In genomic region chr19:17556995-17557394, GRCh38 we compare ENCODE assay signal across 8 cellular contexts. TPM values are rescaled to one million over a fixed set of nuclear protein-coding genes. Genes with fewer than 3 reads are reported as not detected.
A peak's percentile ranks its signal among the peaks of the same experiment; 100 is the strongest.
DNase-seq lines count a peak whose midpoint lies in the region; ATAC-seq and TF ChIP-seq lines count a peak whose summit lies in the region.

No MANE protein-coding gene starts in this region.

- intact Hi-C loops in mammary epithelial cell (cut with micrococcal nuclease): no loop called here

- H3K36me3 Mint-ChIP-seq in naive thymus-derived CD8-positive, alpha-beta T cell: peaks cover 0 to 31% (median 10%) of the 10 kb centered on the region in 3 donors

- H3K9me3 ChIP-seq in BLaER1: no peaks in the 10 kb centered on the region
- no peaks in the 10 kb centered on the region for H3K9me3 ChIP-seq in Karpas-422 (ENCODE audit: low read length)
- H3K9me3 ChIP-seq in mammary epithelial cell (replicated peaks; ENCODE audit: insufficient read depth, low read length): no peaks in the 10 kb centered on the region

- H3K4me3 Mint-ChIP-seq in naive thymus-derived CD8-positive, alpha-beta T cell: peak overlapping the region; percentile 62 to 88 (median 82)

- 89% methylated on average over 7 of the region's 7 CpGs for WGBS in mammary epithelial cell (ENCODE audit: low coverage, missing lambda C conversion rate)

- H3K27me3 Mint-ChIP-seq in naive thymus-derived CD8-positive, alpha-beta T cell: no peaks in the 10 kb centered on the region

- no peaks in the 10 kb centered on the region for H3K9me3 Mint-ChIP-seq in naive thymus-derived CD8-positive, alpha-beta T cell

- H3K9ac ChIP-seq in BLaER1 (peak overlapping the region; percentile 95), Karpas-422 (ENCODE audit: low read length) (peak overlapping the region; percentile 86), mammary epithelial cell (ENCODE audit: insufficient read depth, low read length) (no peak overlapping the region)

- H3K9me2 ChIP-seq in Karpas-422 (replicated peaks; ENCODE audit: insufficient read depth, low read length): no peaks in the 10 kb centered on the region

- H3K27me3 ChIP-seq in BLaER1 (no peaks in the 10 kb centered on the region), Karpas-422 (ENCODE audit: low read length) (no peaks in the 10 kb centered on the region), mammary epithelial cell (ENCODE audit: insufficient read depth, low read length) (no peaks in the 10 kb centered on the region)

- POLR2A ChIA-PET in naive thymus-derived CD8-positive, alpha-beta T cell (lab: Charles Lee): interaction anchor here (1.3 to 2.3 kb wide), 3 partner anchors 34 to 56 kb away, joined by 3 to 12 read pairs (median 6); partner anchors contain the start of gene PGLS

- in situ Hi-C loops in mammary epithelial cell (cut with MboI; ENCODE audit: low sequenced_read_pairs in 2 of 2): no loop called here

- H3K79me2 ChIP-seq in Karpas-422 (ENCODE audit: low read length): peaks cover 20% of the 10 kb centered on the region
- peaks cover 41% of the 10 kb centered on the region for H3K79me2 ChIP-seq in mammary epithelial cell (ENCODE audit: insufficient read depth, low read length)

- dilution Hi-C loops in mammary epithelial cell (cut with HindIII; ENCODE audit: low sequenced_read_pairs): loop anchor here (5.0 kb wide), 1 partner anchor 35 kb away; no protein-coding TSS in a partner anchor

- H3K27ac ChIP-seq in BLaER1: peak overlapping the region; percentile 94; the same call in 1 of the 2 replicates
- no peak overlapping the region for H3K27ac ChIP-seq in Karpas-422 (ENCODE audit: low read length)
- no peak overlapping the region for H3K27ac ChIP-seq in mammary epithelial cell (ENCODE audit: insufficient read depth, low read depth, low read length)

- H3K27ac Mint-ChIP-seq in naive thymus-derived CD8-positive, alpha-beta T cell: peak overlapping the region in 2 of 10 donors; percentile 51 to 55

- H3K4me2 ChIP-seq in BLaER1 (peak overlapping the region; percentile 87), Karpas-422 (ENCODE audit: low read depth, low read length, poor library complexity, severe bottlenecking) (peak overlapping the region; percentile 71), mammary epithelial cell (ENCODE audit: insufficient read depth, low read depth, low read length) (peak overlapping the region; percentile 83)

- H3K36me3 ChIP-seq in BLaER1 (peaks cover 50% of the 10 kb centered on the region), Karpas-422 (ENCODE audit: insufficient read depth, low read length) (no peaks in the 10 kb centered on the region; the same call in 1 of the 2 replicates), mammary epithelial cell (ENCODE audit: insufficient read depth, low read length) (peaks cover 5% of the 10 kb centered on the region)

- TF ChIP-seq CTCF in mammary epithelial cell (conservative IDR thresholded peaks at IDR 0.05 in 1 of 2, IDR thresholded peaks at IDR 0.05 in 1 of 2; ENCODE audit: extremely low read depth in 1 of 2, insufficient read depth in 1 of 2, low read depth in 1 of 2, low read length in 2 of 2): no peak

- peaks cover 40% of the 10 kb centered on the region for H4K20me1 ChIP-seq in BLaER1
- H4K20me1 ChIP-seq in Karpas-422 (ENCODE audit: insufficient read depth, low read depth, low read length): no peaks in the 10 kb centered on the region
- no peaks in the 10 kb centered on the region for H4K20me1 ChIP-seq in mammary epithelial cell (ENCODE audit: insufficient read depth, low read length)

- CTCF ChIA-PET in mammary epithelial cell (lab: Charles Lee; ENCODE audit: low non-redundant PET): no interaction called here

- H2AFZ ChIP-seq in Karpas-422 (ENCODE audit: low read length) (no peak overlapping the region), mammary epithelial cell (ENCODE audit: low read depth, low read length) (no peak overlapping the region)

- H3K4me3 ChIP-seq in BLaER1: peak overlapping the region; percentile 92
- H3K4me3 ChIP-seq in Karpas-422 (ENCODE audit: low read length): peak overlapping the region; percentile 89
- peak overlapping the region in 1 of 3 experiments; percentile 95 for H3K4me3 ChIP-seq in mammary epithelial cell (replicated peaks in 1 of 3; ENCODE audit: insufficient read depth in 1 of 3, low read depth in 2 of 3, low read length in 3 of 3)

- BruUV-seq in mammary epithelial cell (replicated peaks; lab: Mats Ljungman, UMichigan): no TSS peak

- no peak for DNase-seq in Karpas-422
- no peak for DNase-seq in mammary epithelial cell
- no peak for DNase-seq in naive thymus-derived CD8-positive, alpha-beta T cell
- DNase-seq in DMS79 treated with DMSO at 0.1 percent for 48 hours (lab: John Stamatoyannopoulos, UW): no peak
- DNase-seq in COLO668 (lab: John Stamatoyannopoulos, UW; ENCODE audit: unreplicated experiment): no peak

- peaks cover 82% of the 10 kb centered on the region for H3K4me1 ChIP-seq in BLaER1
- peaks cover 13% of the 10 kb centered on the region for H3K4me1 ChIP-seq in Karpas-422 (ENCODE audit: low read length)
- H3K4me1 ChIP-seq in mammary epithelial cell (ENCODE audit: insufficient read depth, low read length): peaks cover 9% of the 10 kb centered on the region

- no peak for ATAC-seq in naive thymus-derived CD8-positive, alpha-beta T cell
- ATAC-seq in GM18861 (IDR thresholded peaks at IDR 0.05; ENCODE audit: unreplicated experiment): no peak
- no peak for ATAC-seq in HG03571 (IDR thresholded peaks at IDR 0.05; ENCODE audit: unreplicated experiment)

- peaks cover 7 to 32% (median 20%) of the 10 kb centered on the region in 4 donors for H3K4me1 Mint-ChIP-seq in naive thymus-derived CD8-positive, alpha-beta T cell

RNA-seq across cellular contexts. Expression of gene COLGALT1, which starts 1.5 kb away (rescaled TPM):
- 25.0 and 25.5 TPM in 2 replicates for total RNA-seq in Karpas-422 (2014; rRNA removed; shearing (Covaris generic); ENCODE audit: low replicate concordance)
- total RNA-seq in mammary epithelial cell: 10 to 100 TPM; 74.2 to 92.5 TPM
- 127 TPM for polyA plus RNA-seq in mammary epithelial cell
- 162 TPM for polyA minus RNA-seq in mammary epithelial cell
- total RNA-seq in naive thymus-derived CD8-positive, alpha-beta T cell: 10 to 100 TPM; 63.8 to 64.6 TPM
- 10 to 100 TPM; 15.6 to 25.8 (median 17.1) TPM for polyA plus RNA-seq in naive thymus-derived CD8-positive, alpha-beta T cell

RNA-seq across cellular contexts. Expression of gene PGLS, which starts 45.5 kb away (rescaled TPM):
- 93.0 and 130 TPM in 2 replicates for total RNA-seq in Karpas-422 (2014; rRNA removed; shearing (Covaris generic); ENCODE audit: low replicate concordance)
- total RNA-seq in mammary epithelial cell: 100 to 1,000 TPM in 1 of 2 donors, 10 to 100 TPM in 1; 57.2 to 101 TPM
- polyA plus RNA-seq in mammary epithelial cell: 56.6 TPM
- polyA minus RNA-seq in mammary epithelial cell: 68.2 TPM
- total RNA-seq in naive thymus-derived CD8-positive, alpha-beta T cell: 10 to 100 TPM; 78.8 to 82.6 TPM
- polyA plus RNA-seq in naive thymus-derived CD8-positive, alpha-beta T cell: 10 to 100 TPM; 68.9 to 73.4 (median 73.0) TPM
